Comparison of ENCODE assay signal across 1 cellular context in the genomic region with DNA sequence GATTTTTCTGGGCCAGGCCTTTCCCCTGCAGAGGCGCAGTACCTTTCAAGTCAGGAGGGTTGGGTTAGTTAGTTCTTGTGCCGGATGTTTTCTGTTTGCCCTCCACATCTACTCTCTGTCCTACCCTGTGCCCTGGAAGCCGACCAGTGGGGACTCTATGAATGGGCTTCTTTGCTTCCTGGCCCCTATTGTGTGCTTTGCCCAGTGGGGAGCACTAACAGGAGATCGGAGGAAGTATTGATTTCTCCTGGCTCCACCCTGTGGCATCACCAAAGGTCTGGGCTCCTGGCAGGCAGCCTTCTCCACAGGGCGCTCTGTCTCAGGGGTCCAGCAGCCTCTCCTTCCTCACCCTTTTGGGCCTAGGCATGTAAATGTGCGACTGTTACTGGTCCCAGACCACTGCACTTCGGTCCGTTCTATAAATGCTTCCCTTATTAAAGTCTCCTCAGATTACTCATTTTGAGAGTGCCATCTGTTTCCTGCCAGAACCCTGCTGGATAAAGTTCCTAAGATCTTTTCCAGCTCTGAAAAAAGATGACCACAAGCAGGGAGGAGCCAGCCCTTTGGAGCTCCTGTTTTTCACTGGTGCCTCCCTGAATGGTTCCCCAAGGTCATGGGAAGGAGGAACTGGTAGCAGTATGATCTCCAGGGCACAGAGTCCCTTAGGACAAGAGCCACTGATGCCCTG.
TF ChIP-seq lines count a peak whose summit lies in the region.

No MANE protein-coding gene starts in this region.

TF ChIP-seq in H1, 55 proteins besides CTCF, POLR2A, EP300 and RAD21 (continued from another document):
- TF ChIP-seq, protein P1, sequence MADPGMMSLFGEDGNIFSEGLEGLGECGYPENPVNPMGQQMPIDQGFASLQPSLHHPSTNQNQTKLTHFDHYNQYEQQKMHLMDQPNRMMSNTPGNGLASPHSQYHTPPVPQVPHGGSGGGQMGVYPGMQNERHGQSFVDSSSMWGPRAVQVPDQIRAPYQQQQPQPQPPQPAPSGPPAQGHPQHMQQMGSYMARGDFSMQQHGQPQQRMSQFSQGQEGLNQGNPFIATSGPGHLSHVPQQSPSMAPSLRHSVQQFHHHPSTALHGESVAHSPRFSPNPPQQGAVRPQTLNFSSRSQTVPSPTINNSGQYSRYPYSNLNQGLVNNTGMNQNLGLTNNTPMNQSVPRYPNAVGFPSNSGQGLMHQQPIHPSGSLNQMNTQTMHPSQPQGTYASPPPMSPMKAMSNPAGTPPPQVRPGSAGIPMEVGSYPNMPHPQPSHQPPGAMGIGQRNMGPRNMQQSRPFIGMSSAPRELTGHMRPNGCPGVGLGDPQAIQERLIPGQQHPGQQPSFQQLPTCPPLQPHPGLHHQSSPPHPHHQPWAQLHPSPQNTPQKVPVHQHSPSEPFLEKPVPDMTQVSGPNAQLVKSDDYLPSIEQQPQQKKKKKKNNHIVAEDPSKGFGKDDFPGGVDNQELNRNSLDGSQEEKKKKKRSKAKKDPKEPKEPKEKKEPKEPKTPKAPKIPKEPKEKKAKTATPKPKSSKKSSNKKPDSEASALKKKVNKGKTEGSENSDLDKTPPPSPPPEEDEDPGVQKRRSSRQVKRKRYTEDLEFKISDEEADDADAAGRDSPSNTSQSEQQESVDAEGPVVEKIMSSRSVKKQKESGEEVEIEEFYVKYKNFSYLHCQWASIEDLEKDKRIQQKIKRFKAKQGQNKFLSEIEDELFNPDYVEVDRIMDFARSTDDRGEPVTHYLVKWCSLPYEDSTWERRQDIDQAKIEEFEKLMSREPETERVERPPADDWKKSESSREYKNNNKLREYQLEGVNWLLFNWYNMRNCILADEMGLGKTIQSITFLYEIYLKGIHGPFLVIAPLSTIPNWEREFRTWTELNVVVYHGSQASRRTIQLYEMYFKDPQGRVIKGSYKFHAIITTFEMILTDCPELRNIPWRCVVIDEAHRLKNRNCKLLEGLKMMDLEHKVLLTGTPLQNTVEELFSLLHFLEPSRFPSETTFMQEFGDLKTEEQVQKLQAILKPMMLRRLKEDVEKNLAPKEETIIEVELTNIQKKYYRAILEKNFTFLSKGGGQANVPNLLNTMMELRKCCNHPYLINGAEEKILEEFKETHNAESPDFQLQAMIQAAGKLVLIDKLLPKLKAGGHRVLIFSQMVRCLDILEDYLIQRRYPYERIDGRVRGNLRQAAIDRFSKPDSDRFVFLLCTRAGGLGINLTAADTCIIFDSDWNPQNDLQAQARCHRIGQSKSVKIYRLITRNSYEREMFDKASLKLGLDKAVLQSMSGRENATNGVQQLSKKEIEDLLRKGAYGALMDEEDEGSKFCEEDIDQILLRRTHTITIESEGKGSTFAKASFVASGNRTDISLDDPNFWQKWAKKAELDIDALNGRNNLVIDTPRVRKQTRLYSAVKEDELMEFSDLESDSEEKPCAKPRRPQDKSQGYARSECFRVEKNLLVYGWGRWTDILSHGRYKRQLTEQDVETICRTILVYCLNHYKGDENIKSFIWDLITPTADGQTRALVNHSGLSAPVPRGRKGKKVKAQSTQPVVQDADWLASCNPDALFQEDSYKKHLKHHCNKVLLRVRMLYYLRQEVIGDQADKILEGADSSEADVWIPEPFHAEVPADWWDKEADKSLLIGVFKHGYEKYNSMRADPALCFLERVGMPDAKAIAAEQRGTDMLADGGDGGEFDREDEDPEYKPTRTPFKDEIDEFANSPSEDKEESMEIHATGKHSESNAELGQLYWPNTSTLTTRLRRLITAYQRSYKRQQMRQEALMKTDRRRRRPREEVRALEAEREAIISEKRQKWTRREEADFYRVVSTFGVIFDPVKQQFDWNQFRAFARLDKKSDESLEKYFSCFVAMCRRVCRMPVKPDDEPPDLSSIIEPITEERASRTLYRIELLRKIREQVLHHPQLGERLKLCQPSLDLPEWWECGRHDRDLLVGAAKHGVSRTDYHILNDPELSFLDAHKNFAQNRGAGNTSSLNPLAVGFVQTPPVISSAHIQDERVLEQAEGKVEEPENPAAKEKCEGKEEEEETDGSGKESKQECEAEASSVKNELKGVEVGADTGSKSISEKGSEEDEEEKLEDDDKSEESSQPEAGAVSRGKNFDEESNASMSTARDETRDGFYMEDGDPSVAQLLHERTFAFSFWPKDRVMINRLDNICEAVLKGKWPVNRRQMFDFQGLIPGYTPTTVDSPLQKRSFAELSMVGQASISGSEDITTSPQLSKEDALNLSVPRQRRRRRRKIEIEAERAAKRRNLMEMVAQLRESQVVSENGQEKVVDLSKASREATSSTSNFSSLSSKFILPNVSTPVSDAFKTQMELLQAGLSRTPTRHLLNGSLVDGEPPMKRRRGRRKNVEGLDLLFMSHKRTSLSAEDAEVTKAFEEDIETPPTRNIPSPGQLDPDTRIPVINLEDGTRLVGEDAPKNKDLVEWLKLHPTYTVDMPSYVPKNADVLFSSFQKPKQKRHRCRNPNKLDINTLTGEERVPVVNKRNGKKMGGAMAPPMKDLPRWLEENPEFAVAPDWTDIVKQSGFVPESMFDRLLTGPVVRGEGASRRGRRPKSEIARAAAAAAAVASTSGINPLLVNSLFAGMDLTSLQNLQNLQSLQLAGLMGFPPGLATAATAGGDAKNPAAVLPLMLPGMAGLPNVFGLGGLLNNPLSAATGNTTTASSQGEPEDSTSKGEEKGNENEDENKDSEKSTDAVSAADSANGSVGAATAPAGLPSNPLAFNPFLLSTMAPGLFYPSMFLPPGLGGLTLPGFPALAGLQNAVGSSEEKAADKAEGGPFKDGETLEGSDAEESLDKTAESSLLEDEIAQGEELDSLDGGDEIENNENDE (IDR thresholded peaks at IDR 0.05; ENCODE audit: insufficient replicate concordance, low read length): no peak
- no peak for TF ChIP-seq TBP (IDR thresholded peaks at IDR 0.05; ENCODE audit: low read depth, low read length)
- TF ChIP-seq EZH2 (IDR thresholded peaks at IDR 0.05; ENCODE audit: low read depth, low read length, severe bottlenecking): no peak
- TF ChIP-seq EGR1 (IDR thresholded peaks at IDR 0.05; ENCODE audit: borderline replicate concordance, low read depth, low read length): no peak
- TF ChIP-seq GTF2F1 (IDR thresholded peaks at IDR 0.05; ENCODE audit: borderline replicate concordance, low read depth, low read length): no peak
